ENCODE assay signal across 10 cellular contexts in the genomic region with DNA sequence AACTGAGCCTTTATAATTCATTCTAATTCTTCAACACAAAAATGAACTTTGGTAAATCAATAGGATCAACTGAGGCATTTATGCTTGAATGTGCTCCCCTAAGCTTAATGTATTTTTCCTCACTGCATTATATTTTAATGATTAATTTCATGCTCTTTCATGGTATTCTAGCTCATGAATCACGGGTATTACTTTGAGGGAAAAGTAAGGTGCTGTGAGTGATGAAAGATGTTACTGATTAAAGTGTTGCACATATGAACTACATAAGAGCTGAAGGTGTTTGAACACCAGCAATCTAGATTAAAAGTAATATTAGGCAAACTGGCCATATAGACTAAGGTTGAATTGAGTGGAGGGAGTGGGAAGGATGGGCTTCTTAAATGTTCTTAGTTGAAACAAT. TPM values are rescaled to one million over a fixed set of nuclear protein-coding genes. Genes with fewer than 3 reads are reported as not detected.
A peak's percentile ranks its signal among the peaks of the same experiment; 100 is the strongest.
DNase-seq lines count a peak whose midpoint lies in the region; ATAC-seq and TF ChIP-seq lines count a peak whose summit lies in the region.
"Had no signal": no experiment of that assay in that cellular context is flagged by ENCODE, and none has a peak within 500 bp of the region (broad histone marks: within the 10 kb centered on the region; RNA-seq: fewer than 3 reads in every experiment).

No MANE protein-coding gene starts in this region.

- H2BK15ac ChIP-seq in mesendoderm (replicated peaks; ENCODE audit: low read depth) = no peak overlapping the region

- H3K4me3 Mint-ChIP-seq in HFFc6 (peak overlapping the region; percentile 98), brain (peak overlapping the region; percentile 86 to 94 (median 90)), natural killer cell (peak overlapping the region; percentile 97)

- ATAC-seq in natural killer cell (no peak), HG02970 (IDR thresholded peaks at IDR 0.05; ENCODE audit: low FRiP score, unreplicated experiment) (no peak)

- H3K36me3 Mint-ChIP-seq in HFFc6 (ENCODE audit: low read depth) = peaks cover 13% of the 10 kb centered on the region
- H3K36me3 Mint-ChIP-seq in brain = no peaks in the 10 kb centered on the region
- H3K36me3 Mint-ChIP-seq in natural killer cell = no peaks in the 10 kb centered on the region

- no peak overlapping the region for H3K4ac ChIP-seq in mesendoderm (ENCODE audit: low read depth, low read length)

- H3K36me3 ChIP-seq in mesendoderm (ENCODE audit: control insufficient read depth, insufficient read depth, low read length) = no peaks in the 10 kb centered on the region
- H3K36me3 ChIP-seq: adrenal gland had no signal

- H3K9me3 Mint-ChIP-seq in HFFc6 = no peaks in the 10 kb centered on the region
- no peaks in the 10 kb centered on the region for H3K9me3 Mint-ChIP-seq in brain
- no peaks in the 10 kb centered on the region for H3K9me3 Mint-ChIP-seq in natural killer cell

- no peak overlapping the region for H4K8ac ChIP-seq in mesendoderm (ENCODE audit: low read depth, low read length)

- POLR2A ChIA-PET in AG04449 (lab: Yijun Ruan, JAX) = no interaction called here

- no CpG with 5 or more reads among the region's 1 CpG for WGBS in mesendoderm (ENCODE audit: extremely low coverage, insufficient coverage, low lambda C conversion rate)

- no peaks in the 10 kb centered on the region for H3K79me2 ChIP-seq in mesendoderm (ENCODE audit: control insufficient read depth, insufficient read depth, low read length)

- TF ChIP-seq CTCF in AG04449 (IDR thresholded peaks at IDR 0.05; ENCODE audit: insufficient read depth, low read length, missing control alignments) (no peak), HFFc6 (IDR thresholded peaks at IDR 0.05) (no peak), brain (conservative IDR thresholded peaks at IDR 0.05) (no peak), natural killer cell (IDR thresholded peaks at IDR 0.05) (no peak)

- H3K79me1 ChIP-seq in mesendoderm (ENCODE audit: low read length) = no peaks in the 10 kb centered on the region

- no peak overlapping the region for H2BK120ac ChIP-seq in mesendoderm (ENCODE audit: low read depth, low read length)

- H3K4me3 ChIP-seq in AG04449 (ENCODE audit: low read depth, low read length) (peak overlapping the region; percentile 91), mesendoderm (ENCODE audit: low read length) (no peak overlapping the region)

- CTCF ChIA-PET in AG04449 (lab: Yijun Ruan, JAX) = interaction anchor here (1.0 to 1.9 kb wide), 3 partner anchors 99 to 549 kb away, joined by 4 to 5 read pairs (median 5); no protein-coding TSS in a partner anchor

- H3K4me2 ChIP-seq in mesendoderm (ENCODE audit: low read length) = no peak overlapping the region

- H3K9ac ChIP-seq in mesendoderm (ENCODE audit: low read length) = no peak overlapping the region

- H3K4me1 Mint-ChIP-seq in HFFc6 (ENCODE audit: low read depth) = peaks cover 72% of the 10 kb centered on the region
- H3K4me1 Mint-ChIP-seq in brain = peaks cover 29% of the 10 kb centered on the region
- peaks cover 56 to 58% of the 10 kb centered on the region in 2 donors for H3K4me1 Mint-ChIP-seq in natural killer cell

- intact Hi-C loops in natural killer cell (cut with micrococcal nuclease) = loop anchor here (5.0 kb wide), 1 partner anchor 72 kb away; no protein-coding TSS in a partner anchor

- H3K27me3 ChIP-seq in mesendoderm (ENCODE audit: insufficient read depth, low read length, poor library complexity) = no peaks in the 10 kb centered on the region
- H3K27me3 ChIP-seq: adrenal gland had no signal

- H3K27ac Mint-ChIP-seq in HFFc6 (peak overlapping the region; percentile 79), brain (peak overlapping the region in 2 of 5 experiments; percentile 30 to 77), natural killer cell (peak overlapping the region; percentile 91 to 94)

- H3K56ac ChIP-seq in mesendoderm (ENCODE audit: low read length) = no peak overlapping the region

- H2AK5ac ChIP-seq in mesendoderm (ENCODE audit: low read length) = no peak overlapping the region

- no peak overlapping the region for H3K18ac ChIP-seq in mesendoderm (ENCODE audit: low read length)

- no peak overlapping the region for H4K5ac ChIP-seq in mesendoderm (ENCODE audit: low read length)

- no peak overlapping the region for H3K27ac ChIP-seq in mesendoderm (ENCODE audit: low read depth, low read length)

- DNase-seq in AG04449 (ENCODE audit: low read depth, low spot score) (no peak), HFFc6 (no peak), natural killer cell (no peak), NCI-H1092 treated with DMSO at 0.1 percent for 48 hours (lab: John Stamatoyannopoulos, UW) (no peak), SKM-1 treated with dmso at 0.1 percent for 144 hours (lab: John Stamatoyannopoulos, UW; ENCODE audit: unreplicated experiment) (no peak), mesendoderm (no peak)
- DNase-seq: adrenal gland, islet precursor cell had no signal

- no peak overlapping the region for H2BK5ac ChIP-seq in mesendoderm (ENCODE audit: low read length)

- H3K4me1 ChIP-seq in mesendoderm (ENCODE audit: control insufficient read depth, low read depth, low read length) = peaks cover 2% of the 10 kb centered on the region

- H3K23ac ChIP-seq in mesendoderm (ENCODE audit: low read length) = no peak overlapping the region

- H3K27me3 Mint-ChIP-seq in HFFc6 (ENCODE audit: insufficient read depth) (no peaks in the 10 kb centered on the region), brain (peaks cover 11% of the 10 kb centered on the region), natural killer cell (ENCODE audit: low read depth in 2 of 2) (no peaks in the 10 kb centered on the region)

RNA-seq across cellular contexts. Expression of a gene that starts 1.9 kb away (rescaled TPM):
- total RNA-seq in HFFc6 (2021; fragmentation: NEBNext Ultra II Directional; extraction: Animal tissue kit (Norgen Biotek cat#: 25700)) = 10 to 100 TPM; 37.0 to 77.8 (median 67.9) TPM
- 1.3 TPM for polyA plus RNA-seq in brain (ENCODE audit: insufficient read depth, low read depth, low replicate concordance)
- total RNA-seq in natural killer cell = 10 to 100 TPM; 56.6 to 66.7 (median 56.9) TPM
- polyA plus RNA-seq in mesendoderm (2013, experiment 1 of 2) = 0.29 TPM
- polyA plus RNA-seq in mesendoderm (2013, experiment 2 of 2) = 0.20 TPM
